ENCODE assay signal across 10 cellular contexts in the genomic region with DNA sequence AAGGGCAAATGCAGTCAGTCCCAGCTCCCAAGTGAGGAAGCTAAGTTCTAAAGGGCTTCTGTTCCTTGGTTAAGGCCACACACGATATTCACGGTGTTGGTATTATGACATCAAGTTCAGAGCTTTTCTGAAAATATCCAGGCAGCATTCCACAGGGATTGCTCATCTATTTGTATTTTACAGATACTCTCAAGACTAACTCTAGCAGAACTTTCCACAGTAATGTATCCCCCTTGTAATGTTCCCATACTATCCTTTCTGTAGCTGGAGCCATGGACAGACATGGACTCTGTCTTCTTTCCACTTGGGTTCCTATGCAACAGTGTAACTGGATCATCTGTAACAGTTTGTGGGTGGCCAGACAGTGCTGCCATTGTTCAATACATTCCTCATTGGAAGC. TPM values are rescaled to one million over a fixed set of nuclear protein-coding genes. Genes with fewer than 3 reads are reported as not detected.
DNase-seq lines count a peak whose midpoint lies in the region; FAIRE-seq and TF ChIP-seq lines count a peak whose summit lies in the region.
"Had no signal": no experiment of that assay in that cellular context is flagged by ENCODE, and none has a peak within 500 bp of the region (broad histone marks: within the 10 kb centered on the region; RNA-seq: fewer than 3 reads in every experiment).

No MANE protein-coding gene starts in this region.

- no peak overlapping the region for H3K4me3 Mint-ChIP-seq in astrocyte (ENCODE audit: unreplicated experiment)
- H3K4me3 Mint-ChIP-seq: nephron had no signal

- FAIRE-seq in H54 (lab: Jason Lieb, UNC) (no peak), astrocyte (lab: Jason Lieb, UNC) (peak; percentile 97)

- 14% methylated on average over 2 of the region's 2 CpGs for WGBS in hepatocyte (ENCODE audit: low lambda C conversion rate, missing lambda C conversion rate)

- no peaks in the 10 kb centered on the region for H4K20me1 ChIP-seq in astrocyte (ENCODE audit: insufficient read depth, low read length)
- no peaks in the 10 kb centered on the region for H4K20me1 ChIP-seq in hepatocyte (ENCODE audit: insufficient read depth, poor library complexity, severe bottlenecking)

- H2AFZ ChIP-seq in astrocyte (ENCODE audit: low read depth, low read length) (no peak overlapping the region), hepatocyte (no peak overlapping the region)

- peak overlapping the region; percentile 11 for H3K9ac ChIP-seq in astrocyte (ENCODE audit: low read length)

- POLR2A ChIA-PET in HEK293T (lab: Yijun Ruan, JAX): no interaction called here

- TF ChIP-seq CTCF in astrocyte (IDR thresholded peaks at IDR 0.05; ENCODE audit: insufficient read depth, low read depth, low read length) (no peak), hepatocyte (IDR thresholded peaks at IDR 0.05; ENCODE audit: poor library complexity) (no peak)

- H3K27ac Mint-ChIP-seq in astrocyte (ENCODE audit: unreplicated experiment): peak overlapping the region; percentile 91
- H3K27ac Mint-ChIP-seq: nephron had no signal

- H3K27ac ChIP-seq in astrocyte (ENCODE audit: low read depth, low read length): peak overlapping the region; percentile 57
- peak overlapping the region; percentile 81 for H3K27ac ChIP-seq in hepatocyte

- H3K79me2 ChIP-seq in astrocyte (ENCODE audit: insufficient read depth, low read length): no peaks in the 10 kb centered on the region
- H3K79me2 ChIP-seq in hepatocyte: no peaks in the 10 kb centered on the region

- no peaks in the 10 kb centered on the region for H3K9me3 ChIP-seq in astrocyte (ENCODE audit: insufficient read depth, low read depth, low read length)
- H3K9me3 ChIP-seq in hepatocyte (ENCODE audit: low read depth): no peaks in the 10 kb centered on the region

- H3K4me1 Mint-ChIP-seq in astrocyte (ENCODE audit: low read depth, unreplicated experiment): peaks cover 20% of the 10 kb centered on the region

- no peak for TF ChIP-seq POLR2A in H54 (IDR thresholded peaks at IDR 0.05; ENCODE audit: low read depth, low read length)

- no peaks in the 10 kb centered on the region for H3K9me3 Mint-ChIP-seq in astrocyte (ENCODE audit: unreplicated experiment)
- H3K9me3 Mint-ChIP-seq: nephron had no signal

- H3K27me3 ChIP-seq in astrocyte (ENCODE audit: insufficient read depth, low read length): no peaks in the 10 kb centered on the region
- H3K27me3 ChIP-seq in hepatocyte: no peaks in the 10 kb centered on the region

- H3K4me2 ChIP-seq in astrocyte (ENCODE audit: low read length) (peak overlapping the region; percentile 69), hepatocyte (peak overlapping the region; percentile 26)

- H3K36me3 Mint-ChIP-seq in astrocyte (ENCODE audit: low read depth, unreplicated experiment): no peaks in the 10 kb centered on the region

- H3K27me3 Mint-ChIP-seq in astrocyte (ENCODE audit: low read depth, unreplicated experiment): no peaks in the 10 kb centered on the region

- H3K4me3 ChIP-seq in astrocyte (ENCODE audit: insufficient read depth, low read depth, low read length) (peak overlapping the region; percentile 6), hepatocyte (no peak overlapping the region)

- H3K36me3 ChIP-seq in astrocyte (ENCODE audit: insufficient read depth, low read length) (no peaks in the 10 kb centered on the region), hepatocyte (replicated peaks; ENCODE audit: insufficient read depth, low read depth) (no peaks in the 10 kb centered on the region)

- H3K9me2 ChIP-seq in hepatocyte (replicated peaks; ENCODE audit: insufficient read depth): no peaks in the 10 kb centered on the region

- CTCF ChIA-PET in HEK293T (lab: Yijun Ruan, JAX): interaction anchor here (0.8 to 1.8 kb wide), 4 partner anchors 11 to 232 kb away, joined by 3 to 6 read pairs (median 4); no protein-coding TSS in a partner anchor

- peaks cover 14% of the 10 kb centered on the region for H3K4me1 ChIP-seq in astrocyte (ENCODE audit: insufficient read depth, low read length)
- H3K4me1 ChIP-seq in hepatocyte (ENCODE audit: insufficient read depth): peaks cover 23% of the 10 kb centered on the region

- DNase-seq in H54 (ENCODE audit: insufficient read length, low spot score) (peak; percentile 35), astrocyte (ENCODE audit: low read depth) (peak; percentile 84), hepatocyte (ENCODE audit: low spot score) (peak; percentile 73), stromal cell of bone marrow (ENCODE audit: low read depth) (peak; percentile 63), NCI-H1930 (lab: John Stamatoyannopoulos, UW) (no peak), superior temporal gyrus (ENCODE audit: extremely low spot score) (no peak), HEK293T (ENCODE audit: extremely low spot score) (no peak), SIG-M5 (lab: John Stamatoyannopoulos, UW) (no peak)
- DNase-seq: activated naive CD4-positive, alpha-beta T cell treated with anti-CD3 and anti-CD28 coated beads, Interleukin-2, amount 50 U/mL, for 16 hours had no signal

TF ChIP-seq in HEK293T, 16 proteins besides CTCF, POLR2A, EP300 and RAD21:
- TF ChIP-seq CTBP1 (IDR thresholded peaks at IDR 0.05; ENCODE audit: borderline replicate concordance): no peak

RNA-seq across cellular contexts. Expression of gene SDR42E1, which starts 13.5 kb away (rescaled TPM):
- not detected in 2 replicates for total RNA-seq in astrocyte
- not detected in 2 replicates for total RNA-seq in hepatocyte
- polyA plus RNA-seq in hepatocyte: 0.04 TPM in 1 of 2 replicates, not detected in the other

RNA-seq across cellular contexts. Expression of gene HSD17B2, which starts 37.3 kb away (rescaled TPM):
- total RNA-seq in astrocyte (0.20 TPM in 1 of 2 replicates, not detected in the other), hepatocyte (75.6 and 76.7 TPM in 2 replicates)
- polyA plus RNA-seq in hepatocyte: 63.5 and 91.1 TPM in 2 replicates

Comparison
In these comparisons a context has a peak if more than half of its experiments do, and no peak if none do; other contexts are left out.
1. DNase-seq: peak in H54 (single experiment), astrocyte (single experiment), hepatocyte (single experiment) and stromal cell of bone marrow (single experiment); none in NCI-H1930 (0 of 2), superior temporal gyrus (single experiment), HEK293T (single experiment) and SIG-M5 (single experiment).
2. RNA of gene HSD17B2, which starts 37.3 kb away (total RNA-seq): 75.6 to 76.7 TPM in hepatocyte; 0.20 TPM in astrocyte; every median in the first group is over 10 times any median in the second.